In genomic region chr3:17310983-17311382, GRCh38 we compare ENCODE assay signal across 36 cellular contexts.
"Had no signal": no experiment of that assay in that cellular context is flagged by ENCODE, and none has a peak within 500 bp of the region (broad histone marks: within the 10 kb centered on the region; RNA-seq: fewer than 3 reads in every experiment).

No MANE protein-coding gene starts in this region.

- H3K9me3 Mint-ChIP-seq: activated naive CD4-positive, alpha-beta T cell treated with anti-CD3 and anti-CD28 coated beads for 36 hours; activated naive CD4-positive, alpha-beta T cell treated with anti-CD3 and anti-CD28 coated beads, Interleukin-2, amount 10 ng/mL, durations not matched to agents 7 days and 5 days; activated naive CD4-positive, alpha-beta T cell treated with anti-CD3 and anti-CD28 coated beads, Interleukin-2, amount 50 U/mL, for 24 hours; activated naive CD4-positive, alpha-beta T cell treated with anti-CD3 and anti-CD28 coated beads, Interleukin-2, amount 50 U/mL, for 72 hours; activated naive CD8-positive, alpha-beta T cell treated with anti-CD3 and anti-CD28 coated beads for 36 hours; activated naive CD8-positive, alpha-beta T cell treated with anti-CD3 and anti-CD28 coated beads, Interleukin-2, amount 10 ng/mL, durations not matched to agents 7 days and 5 days; activated naive CD8-positive, alpha-beta T cell treated with anti-CD3 and anti-CD28 coated beads, Interleukin-2, amount 50 U/mL, for 24 hours; activated T-cell treated with anti-CD3 and anti-CD28 coated beads, Interleukin-2, amount 50 U/mL, for 4 hours; activated T-cell treated with anti-CD3 and anti-CD28 coated beads, Interleukin-2, amount 50 U/mL, for 72 hours; activated T-helper 1 cell treated with anti-CD3 and anti-CD28 coated beads, Interleukin-12 subunit alpha, Interleukin-12 subunit beta, Interleukin-2, Interleukin-4 antibody, amounts not matched to agents 30 ng/mL and 10 ng/mL and 1 ng/mL, durations not matched to agents 14 hours and 24 hours and 36 hours; activated T-helper 17 cell treated with anti-CD3 and anti-CD28 coated beads, Interleukin-2, amount 50 U/mL, for 72 hours; activated T-helper 2 cell treated with anti-CD3 and anti-CD28 coated beads, Interferon-gamma antibody, Interleukin-2, Interleukin-4, amounts not matched to agents 10 μg/mL and 5 μg/mL and 100 μg/mL, durations not matched to agents 14 hours and 24 hours and 36 hours; brain; central memory CD8-positive, alpha-beta T cell had no signal

- H3K27me3 ChIP-seq: adrenal gland, ascending aorta, body of pancreas, brain microvascular endothelial cell, breast epithelium, cardiac muscle cell had no signal

- H3K36me3 ChIP-seq: adrenal gland, brain microvascular endothelial cell, breast epithelium had no signal

- ATAC-seq: activated naive CD4-positive, alpha-beta T cell treated with anti-CD3 and anti-CD28 coated beads, Interleukin-2, amount 50 U/mL, for 72 hours; activated naive CD8-positive, alpha-beta T cell treated with anti-CD3 and anti-CD28 coated beads, Interleukin-2, amount 50 U/mL, for 24 hours; activated T-cell treated with anti-CD3 and anti-CD28 coated beads, Interleukin-2, amount 50 U/mL, for 4 hours; activated T-cell treated with anti-CD3 and anti-CD28 coated beads, Interleukin-2, amount 50 U/mL, for 72 hours; activated T-helper 17 cell treated with anti-CD3 and anti-CD28 coated beads, Interleukin-2, amount 50 U/mL, for 72 hours; body of pancreas had no signal

- H3K27ac Mint-ChIP-seq: activated naive CD4-positive, alpha-beta T cell treated with anti-CD3 and anti-CD28 coated beads for 36 hours; activated naive CD4-positive, alpha-beta T cell treated with anti-CD3 and anti-CD28 coated beads, Interleukin-2, amount 10 ng/mL, durations not matched to agents 7 days and 5 days; activated naive CD4-positive, alpha-beta T cell treated with anti-CD3 and anti-CD28 coated beads, Interleukin-2, amount 50 U/mL, for 24 hours; activated naive CD4-positive, alpha-beta T cell treated with anti-CD3 and anti-CD28 coated beads, Interleukin-2, amount 50 U/mL, for 72 hours; activated naive CD8-positive, alpha-beta T cell; activated naive CD8-positive, alpha-beta T cell treated with anti-CD3 and anti-CD28 coated beads for 36 hours; activated naive CD8-positive, alpha-beta T cell treated with anti-CD3 and anti-CD28 coated beads, Interleukin-2, amount 10 ng/mL, durations not matched to agents 7 days and 5 days; activated naive CD8-positive, alpha-beta T cell treated with anti-CD3 and anti-CD28 coated beads, Interleukin-2, amount 50 U/mL, for 24 hours; activated T-cell treated with anti-CD3 and anti-CD28 coated beads, Interleukin-2, amount 50 U/mL, for 72 hours; activated T-helper 1 cell treated with anti-CD3 and anti-CD28 coated beads, Interleukin-12 subunit alpha, Interleukin-12 subunit beta, Interleukin-2, Interleukin-4 antibody, amounts not matched to agents 30 ng/mL and 10 ng/mL and 1 ng/mL, durations not matched to agents 14 hours and 24 hours and 36 hours; activated T-helper 17 cell treated with anti-CD3 and anti-CD28 coated beads, Interleukin-2, amount 50 U/mL, for 72 hours; activated T-helper 2 cell treated with anti-CD3 and anti-CD28 coated beads, Interferon-gamma antibody, Interleukin-2, Interleukin-4, amounts not matched to agents 10 μg/mL and 5 μg/mL and 100 μg/mL, durations not matched to agents 14 hours and 24 hours and 36 hours had no signal

- H3K4me3 ChIP-seq: adrenal gland, ascending aorta, body of pancreas, breast epithelium, cardiac muscle cell had no signal

- H3K27ac ChIP-seq: adrenal gland, ascending aorta, body of pancreas, brain microvascular endothelial cell, breast epithelium, cardiac muscle cell had no signal

- H3K9me3 ChIP-seq: adrenal gland, ascending aorta, body of pancreas, breast epithelium had no signal

- H3K36me3 Mint-ChIP-seq: activated naive CD4-positive, alpha-beta T cell treated with anti-CD3 and anti-CD28 coated beads, Interleukin-2, amount 10 ng/mL, durations not matched to agents 7 days and 5 days; activated naive CD4-positive, alpha-beta T cell treated with anti-CD3 and anti-CD28 coated beads, Interleukin-2, amount 50 U/mL, for 72 hours; activated naive CD8-positive, alpha-beta T cell; activated naive CD8-positive, alpha-beta T cell treated with anti-CD3 and anti-CD28 coated beads for 36 hours; activated naive CD8-positive, alpha-beta T cell treated with anti-CD3 and anti-CD28 coated beads, Interleukin-2, amount 10 ng/mL, durations not matched to agents 7 days and 5 days; brain had no signal

- H3K4me1 ChIP-seq: adrenal gland, body of pancreas, breast epithelium had no signal

- H3K27me3 Mint-ChIP-seq: activated naive CD4-positive, alpha-beta T cell treated with anti-CD3 and anti-CD28 coated beads, Interleukin-2, amount 10 ng/mL, durations not matched to agents 7 days and 5 days; activated naive CD4-positive, alpha-beta T cell treated with anti-CD3 and anti-CD28 coated beads, Interleukin-2, amount 50 U/mL, for 24 hours; activated naive CD8-positive, alpha-beta T cell; activated naive CD8-positive, alpha-beta T cell treated with anti-CD3 and anti-CD28 coated beads for 36 hours; activated naive CD8-positive, alpha-beta T cell treated with anti-CD3 and anti-CD28 coated beads, Interleukin-2, amount 10 ng/mL, durations not matched to agents 7 days and 5 days; activated naive CD8-positive, alpha-beta T cell treated with anti-CD3 and anti-CD28 coated beads, Interleukin-2, amount 50 U/mL, for 24 hours; activated T-helper 17 cell treated with anti-CD3 and anti-CD28 coated beads, Interleukin-2, amount 50 U/mL, for 72 hours; brain; central memory CD8-positive, alpha-beta T cell had no signal

- DNase-seq: activated effector memory CD4-positive, alpha-beta T cell treated with anti-CD3 and anti-CD28 coated beads, Interleukin-2, amount 50 U/mL, for 16 hours; activated effector memory CD4-positive, alpha-beta T cell treated with Interleukin-2 at 50 U/mL for 16 hours; activated gamma-delta T cell; activated gamma-delta T cell treated with Interleukin-2 at 50 U/mL for 16 hours; activated naive CD4-positive, alpha-beta T cell; activated naive CD4-positive, alpha-beta T cell treated with anti-CD3 and anti-CD28 coated beads for 36 hours; activated naive CD4-positive, alpha-beta T cell treated with anti-CD3 and anti-CD28 coated beads, Interleukin-2, amount 10 ng/mL, durations not matched to agents 7 days and 5 days; activated naive CD4-positive, alpha-beta T cell treated with anti-CD3 and anti-CD28 coated beads, Interleukin-2, amount 50 U/mL, for 16 hours; activated naive CD4-positive, alpha-beta T cell treated with Interleukin-2 at 50 U/mL for 16 hours; activated naive CD8-positive, alpha-beta T cell treated with anti-CD3 and anti-CD28 coated beads for 36 hours; activated naive CD8-positive, alpha-beta T cell treated with anti-CD3 and anti-CD28 coated beads, Interleukin-2, amount 10 ng/mL, durations not matched to agents 7 days and 5 days; activated naive CD8-positive, alpha-beta T cell treated with anti-CD3 and anti-CD28 coated beads, Interleukin-2, amount 50 U/mL, for 24 hours; activated T-cell treated with anti-CD3 and anti-CD28 coated beads, Interleukin-2, amount 50 U/mL, for 4 hours; activated T-cell treated with anti-CD3 and anti-CD28 coated beads, Interleukin-2, amount 50 U/mL, for 48 hours; activated T-cell treated with anti-CD3 and anti-CD28 coated beads, Interleukin-2, amount 50 U/mL, for 72 hours; adrenal gland; amniotic stem cell; amygdala; anterior cingulate cortex; aorta; body of pancreas; brain microvascular endothelial cell; caudate nucleus; central memory CD4-positive, alpha-beta T cell; cerebellar nuclear complex had no signal

- H3K4me1 Mint-ChIP-seq: activated naive CD4-positive, alpha-beta T cell treated with anti-CD3 and anti-CD28 coated beads, Interleukin-2, amount 50 U/mL, for 24 hours; activated naive CD8-positive, alpha-beta T cell treated with anti-CD3 and anti-CD28 coated beads for 36 hours; activated naive CD8-positive, alpha-beta T cell treated with anti-CD3 and anti-CD28 coated beads, Interleukin-2, amount 50 U/mL, for 24 hours; central memory CD8-positive, alpha-beta T cell had no signal

- H3K4me3 Mint-ChIP-seq: activated naive CD4-positive, alpha-beta T cell treated with anti-CD3 and anti-CD28 coated beads for 36 hours; activated naive CD4-positive, alpha-beta T cell treated with anti-CD3 and anti-CD28 coated beads, Interleukin-2, amount 10 ng/mL, durations not matched to agents 7 days and 5 days; activated naive CD4-positive, alpha-beta T cell treated with anti-CD3 and anti-CD28 coated beads, Interleukin-2, amount 50 U/mL, for 24 hours; activated naive CD8-positive, alpha-beta T cell; activated naive CD8-positive, alpha-beta T cell treated with anti-CD3 and anti-CD28 coated beads for 36 hours; activated naive CD8-positive, alpha-beta T cell treated with anti-CD3 and anti-CD28 coated beads, Interleukin-2, amount 10 ng/mL, durations not matched to agents 7 days and 5 days; activated naive CD8-positive, alpha-beta T cell treated with anti-CD3 and anti-CD28 coated beads, Interleukin-2, amount 50 U/mL, for 24 hours; activated T-cell treated with anti-CD3 and anti-CD28 coated beads, Interleukin-2, amount 50 U/mL, for 4 hours; activated T-cell treated with anti-CD3 and anti-CD28 coated beads, Interleukin-2, amount 50 U/mL, for 72 hours; activated T-helper 1 cell treated with anti-CD3 and anti-CD28 coated beads, Interleukin-12 subunit alpha, Interleukin-12 subunit beta, Interleukin-2, Interleukin-4 antibody, amounts not matched to agents 30 ng/mL and 10 ng/mL and 1 ng/mL, durations not matched to agents 14 hours and 24 hours and 36 hours; activated T-helper 17 cell treated with anti-CD3 and anti-CD28 coated beads, Interleukin-2, amount 50 U/mL, for 72 hours; brain; central memory CD8-positive, alpha-beta T cell had no signal
